ENCODE assay signal across 19 cellular contexts in the genomic region with DNA sequence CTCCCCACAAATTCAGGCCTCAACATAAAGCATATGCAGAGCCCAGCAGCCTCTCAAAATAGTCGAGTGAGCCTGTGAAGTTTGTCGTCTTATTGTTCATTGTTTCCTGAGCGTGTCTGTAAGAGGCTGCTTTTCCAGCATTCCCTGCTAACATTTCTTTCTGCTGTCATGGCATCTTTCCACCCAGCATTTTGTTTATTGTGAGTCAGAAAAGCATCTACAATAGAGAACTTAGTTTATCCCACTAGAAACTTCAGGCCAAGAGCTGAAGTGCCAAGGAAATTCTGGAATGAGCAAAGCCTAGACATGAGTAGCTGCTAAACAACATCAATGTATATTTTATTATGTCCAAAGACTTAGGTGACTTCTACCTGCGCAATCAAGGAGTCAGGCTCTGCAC. TPM values are rescaled to one million over a fixed set of nuclear protein-coding genes. Genes with fewer than 3 reads are reported as not detected.
DNase-seq lines count a peak whose midpoint lies in the region; ATAC-seq and TF ChIP-seq lines count a peak whose summit lies in the region.
"Had no signal": no experiment of that assay in that cellular context is flagged by ENCODE, and none has a peak within 500 bp of the region (broad histone marks: within the 10 kb centered on the region; RNA-seq: fewer than 3 reads in every experiment).

No MANE protein-coding gene starts in this region.

- H3K4me1 ChIP-seq in GM23338 (ENCODE audit: insufficient read depth) (no peaks in the 10 kb centered on the region), smooth muscle cell (ENCODE audit: low read depth) (peaks cover 12% of the 10 kb centered on the region)

- no peak overlapping the region for H3K27ac ChIP-seq in GM23338 (ENCODE audit: low read depth)
- H3K27ac ChIP-seq in smooth muscle cell (ENCODE audit: low read depth) = no peak overlapping the region
- H3K27ac ChIP-seq: BLaER1 treated with 17β-estradiol and CSF1 and Interleukin-3, amounts not matched to agents 10 nM and 100 nM; thoracic aorta; WERI-Rb-1 had no signal

- H3K9me3 Mint-ChIP-seq in GM23338 = no peaks in the 10 kb centered on the region; the same call in 2 of the 3 replicates
- H3K9me3 Mint-ChIP-seq: activated T-helper 17 cell treated with anti-CD3 and anti-CD28 coated beads, Interleukin-2, amount 50 U/mL, for 72 hours had no signal

- H2AFZ ChIP-seq in GM23338 (peak overlapping the region; percentile 4; the same call in 1 of the 2 replicates), smooth muscle cell (ENCODE audit: low read depth) (peak overlapping the region; percentile 72)

- WGBS in smooth muscle cell (ENCODE audit: low lambda C conversion rate) = 67% methylated on average over 4 of the region's 4 CpGs

- no peaks in the 10 kb centered on the region for H3K4me1 Mint-ChIP-seq in GM23338
- H3K4me1 Mint-ChIP-seq: activated T-helper 17 cell treated with anti-CD3 and anti-CD28 coated beads, Interleukin-2, amount 50 U/mL, for 72 hours had no signal

- H3K79me2 ChIP-seq in GM23338 (replicated peaks; ENCODE audit: insufficient read depth) (no peaks in the 10 kb centered on the region), smooth muscle cell (ENCODE audit: low read depth) (no peaks in the 10 kb centered on the region)

- no peak for TF ChIP-seq CTCF in GM23338 (conservative IDR thresholded peaks at IDR 0.05; ENCODE audit: low read depth in 2 of 2)
- no peak for TF ChIP-seq CTCF in smooth muscle cell (IDR thresholded peaks at IDR 0.05; ENCODE audit: borderline replicate concordance, insufficient read depth, poor library complexity, severe bottlenecking)

- H3K27me3 Mint-ChIP-seq in GM23338 (ENCODE audit: insufficient read depth, low read depth, poor library complexity) = no peaks in the 10 kb centered on the region

- no peaks in the 10 kb centered on the region for H3K27me3 ChIP-seq in GM23338 (ENCODE audit: insufficient read depth)
- H3K27me3 ChIP-seq in smooth muscle cell (ENCODE audit: low read depth) = no peaks in the 10 kb centered on the region
- H3K27me3 ChIP-seq: BLaER1 treated with 17β-estradiol and CSF1 and Interleukin-3, amounts not matched to agents 10 nM and 100 nM had no signal

- H3K36me3 Mint-ChIP-seq in GM23338 (ENCODE audit: low read depth) = no peaks in the 10 kb centered on the region

- H3K36me3 ChIP-seq in GM23338 (ENCODE audit: insufficient read depth) = no peaks in the 10 kb centered on the region
- H3K36me3 ChIP-seq in smooth muscle cell (ENCODE audit: low read depth) = no peaks in the 10 kb centered on the region
- H3K36me3 ChIP-seq: BLaER1 treated with 17β-estradiol and CSF1 and Interleukin-3, amounts not matched to agents 10 nM and 100 nM; thoracic aorta; WERI-Rb-1 had no signal

- H3F3A ChIP-seq in GM23338 (replicated peaks; ENCODE audit: low read depth) (no peaks in the 10 kb centered on the region), smooth muscle cell (ENCODE audit: low read depth) (peaks cover 12% of the 10 kb centered on the region)

- H3K27ac Mint-ChIP-seq in GM23338 = no peak overlapping the region
- H3K27ac Mint-ChIP-seq: activated CD8-positive, alpha-beta T cell treated with anti-CD3 and anti-CD28 coated beads, Interleukin-2, amount 10 ng/mL, durations not matched to agents 7 days and 5 days; activated T-helper 17 cell treated with anti-CD3 and anti-CD28 coated beads, Interleukin-2, amount 50 U/mL, for 72 hours had no signal

- no peaks in the 10 kb centered on the region for H4K20me1 ChIP-seq in GM23338 (replicated peaks; ENCODE audit: insufficient read depth)
- no peaks in the 10 kb centered on the region for H4K20me1 ChIP-seq in smooth muscle cell (ENCODE audit: low read depth)
- H4K20me1 ChIP-seq: BLaER1 treated with 17β-estradiol and CSF1 and Interleukin-3, amounts not matched to agents 10 nM and 100 nM had no signal

- H3K9ac ChIP-seq in smooth muscle cell (ENCODE audit: low read depth) = no peak overlapping the region
- H3K9ac ChIP-seq: BLaER1 treated with 17β-estradiol and CSF1 and Interleukin-3, amounts not matched to agents 10 nM and 100 nM had no signal

- ATAC-seq in GM23338 (no peak), HG02623 (IDR thresholded peaks at IDR 0.05; ENCODE audit: unreplicated experiment) (no peak)
- ATAC-seq: activated CD8-positive, alpha-beta T cell treated with anti-CD3 and anti-CD28 coated beads, Interleukin-2, amount 10 ng/mL, durations not matched to agents 7 days and 5 days; activated T-helper 17 cell treated with anti-CD3 and anti-CD28 coated beads, Interleukin-2, amount 50 U/mL, for 72 hours; HepG2 had no signal

- DNase-seq in GM23338 (ENCODE audit: low spot score) = no peak
- DNase-seq in astrocyte of the hippocampus (ENCODE audit: low read depth, low spot score) = peak; percentile 88
- DNase-seq in fibroblast of the conjunctiva (ENCODE audit: low read depth) = peak; percentile 24
- DNase-seq in smooth muscle cell (lab: John Stamatoyannopoulos, UW; ENCODE audit: unreplicated experiment) = no peak
- DNase-seq in SIG-M5 treated with dmso at 0.1 percent for 504 hours (lab: John Stamatoyannopoulos, UW; ENCODE audit: unreplicated experiment) = no peak
- DNase-seq in stimulated activated CD4-positive, alpha-beta T cell treated with anti-CD3 and anti-CD28 coated beads, Interleukin-4, amount 100 ng/mL, for 4 hours = no peak
- DNase-seq: activated CD8-positive, alpha-beta T cell treated with anti-CD3 and anti-CD28 coated beads, Interleukin-2, amount 10 ng/mL, durations not matched to agents 7 days and 5 days; HCEC 1CT; kidney glomerular epithelial cell; MV-4-11; NCI-H774; RPMI8226; stimulated activated CD4-positive, alpha-beta T cell treated with anti-CD3 and anti-CD28 coated beads, Interleukin-2, amount 100 ng/mL, for 48 hours; WERI-Rb-1 had no signal

- H3K9me2 ChIP-seq in GM23338 (ENCODE audit: insufficient read depth) = no peaks in the 10 kb centered on the region

- H3K9me3 ChIP-seq in smooth muscle cell (replicated peaks; ENCODE audit: low read depth) = no peaks in the 10 kb centered on the region
- H3K9me3 ChIP-seq: thoracic aorta had no signal

- H3K4me3 Mint-ChIP-seq in GM23338 = no peak overlapping the region
- H3K4me3 Mint-ChIP-seq: activated CD8-positive, alpha-beta T cell treated with anti-CD3 and anti-CD28 coated beads, Interleukin-2, amount 10 ng/mL, durations not matched to agents 7 days and 5 days; activated T-helper 17 cell treated with anti-CD3 and anti-CD28 coated beads, Interleukin-2, amount 50 U/mL, for 72 hours had no signal

- H3K4me3 ChIP-seq in GM23338 = no peak overlapping the region
- H3K4me3 ChIP-seq in smooth muscle cell = no peak overlapping the region
- H3K4me3 ChIP-seq: BLaER1 treated with 17β-estradiol and CSF1 and Interleukin-3, amounts not matched to agents 10 nM and 100 nM; thoracic aorta had no signal

- no peak overlapping the region for H3K4me2 ChIP-seq in GM23338
- H3K4me2 ChIP-seq in smooth muscle cell = no peak overlapping the region
- H3K4me2 ChIP-seq: BLaER1 treated with 17β-estradiol and CSF1 and Interleukin-3, amounts not matched to agents 10 nM and 100 nM had no signal

RNA-seq across cellular contexts. Expression of a gene that starts 46.3 kb away (rescaled TPM):
- 11.5 and 18.2 TPM in 2 replicates for total RNA-seq in GM23338 (2014; rRNA removed; shearing (Covaris generic))
- 3.8 and 4.6 TPM in 2 replicates for polyA plus RNA-seq in GM23338 (2016; fragmentation: Nextera tagmentation; extraction: Ambion mirVana)
- total RNA-seq in smooth muscle cell = 58.2 and 59.6 TPM in 2 replicates
- 11.9 and 12.2 TPM in 2 replicates for polyA plus RNA-seq in smooth muscle cell

Comparison
In these comparisons a context has a peak if more than half of its experiments do, and no peak if none do; other contexts are left out.
1. DNase-seq: peak in astrocyte of the hippocampus (single experiment) and fibroblast of the conjunctiva (single experiment); none in GM23338 (single experiment), smooth muscle cell (single experiment), SIG-M5 treated with dmso at 0.1 percent for 504 hours (single experiment) and stimulated activated CD4-positive, alpha-beta T cell treated with anti-CD3 and anti-CD28 coated beads, Interleukin-4, amount 100 ng/mL, for 4 hours (0 of 2).